9 cellular contexts compared by ENCODE assay signal in genomic region chr3:129226374-129226773, GRCh38. TPM values are rescaled to one million over a fixed set of nuclear protein-coding genes. Genes with fewer than 3 reads are reported as not detected.
A peak's percentile ranks its signal among the peaks of the same experiment; 100 is the strongest.
DNase-seq lines count a peak whose midpoint lies in the region; ATAC-seq and TF ChIP-seq lines count a peak whose summit lies in the region.
"Had no signal": no experiment of that assay in that cellular context is flagged by ENCODE, and none has a peak within 500 bp of the region (broad histone marks: within the 10 kb centered on the region; RNA-seq: fewer than 3 reads in every experiment).

No MANE protein-coding gene starts in this region.

- H3K36me3 ChIP-seq in stomach (no peaks in the 10 kb centered on the region), Karpas-422 (ENCODE audit: insufficient read depth, low read length) (no peaks in the 10 kb centered on the region), OCI-LY7 (ENCODE audit: insufficient read depth, low read length) (no peaks in the 10 kb centered on the region)

- POLR2A ChIA-PET in WTC11 (lab: Charles Lee): no interaction called here
- POLR2A ChIA-PET in OCI-LY7 (lab: Charles Lee): interaction anchor here (3.6 kb wide), 1 partner anchor 40 kb away, joined by 10 read pairs; no protein-coding TSS in a partner anchor

- H3K4me1 ChIP-seq in stomach (peaks cover 17 to 51% (median 31%) of the 10 kb centered on the region in 4 donors), Karpas-422 (ENCODE audit: low read length) (peaks cover 4% of the 10 kb centered on the region; the same call in 1 of the 2 replicates), OCI-LY7 (ENCODE audit: insufficient read depth, low read length, poor library complexity, severe bottlenecking) (peaks cover 47% of the 10 kb centered on the region)

- intact Hi-C loops in cardiac septum (cut with DNase I) (loop anchor here (5.0 kb wide), 1 partner anchor 44 kb away; the partner anchor contains the start of gene CNBP), stomach (cut with DNase I; ENCODE audit: low total_unique reads) (no loop called here), OCI-LY7 (cut with micrococcal nuclease; ENCODE audit: unreplicated experiment) (no loop called here)

- 44 to 74% (median 69%) methylated on average over 6 of the region's 6 CpGs for WGBS in stomach, 5 donors

- H3K9me2 ChIP-seq in Karpas-422 (replicated peaks; ENCODE audit: insufficient read depth, low read length) (no peaks in the 10 kb centered on the region), OCI-LY7 (ENCODE audit: insufficient read depth, low read length) (no peaks in the 10 kb centered on the region)

- H3K9ac ChIP-seq in Karpas-422 (ENCODE audit: low read length): no peak overlapping the region

- no peak for TF ChIP-seq EP300 in stomach (IDR thresholded peaks at IDR 0.05)

- peaks cover 53% of the 10 kb centered on the region for H3K4me1 Mint-ChIP-seq in T-helper 2 cell treated with Interferon-gamma antibody and Interleukin-4, amounts not matched to agents 5 μg/mL and 100 μg/mL, for 36 hours (ENCODE audit: low read depth)
- peaks cover 24% of the 10 kb centered on the region for H3K4me1 Mint-ChIP-seq in WTC11

- no peaks in the 10 kb centered on the region for H3K9me3 Mint-ChIP-seq in T-helper 2 cell treated with Interferon-gamma antibody and Interleukin-4, amounts not matched to agents 5 μg/mL and 100 μg/mL, for 36 hours
- no peaks in the 10 kb centered on the region for H3K9me3 Mint-ChIP-seq in WTC11

- no TSS peak for BruUV-seq in OCI-LY7 (replicated peaks; lab: Mats Ljungman, UMichigan)

- no peak overlapping the region for H2AFZ ChIP-seq in Karpas-422 (ENCODE audit: low read length)
- no peak overlapping the region for H2AFZ ChIP-seq in OCI-LY7 (ENCODE audit: low read length)

- H3K4me3 Mint-ChIP-seq in T-helper 2 cell treated with Interferon-gamma antibody and Interleukin-4, amounts not matched to agents 5 μg/mL and 100 μg/mL, for 36 hours: peak overlapping the region; percentile 61
- no peak overlapping the region for H3K4me3 Mint-ChIP-seq in WTC11

- H3K4me2 ChIP-seq in Karpas-422 (ENCODE audit: low read depth, low read length, poor library complexity, severe bottlenecking) (no peak overlapping the region), OCI-LY7 (ENCODE audit: low read length) (no peak overlapping the region)

- CTCF ChIA-PET in WTC11 (lab: Charles Lee): no interaction called here
- CTCF ChIA-PET in OCI-LY7 (lab: Charles Lee; ENCODE audit: unreplicated experiment): no interaction called here

- peak overlapping the region; percentile 91 for H3K27ac Mint-ChIP-seq in T-helper 2 cell treated with Interferon-gamma antibody and Interleukin-4, amounts not matched to agents 5 μg/mL and 100 μg/mL, for 36 hours
- H3K27ac Mint-ChIP-seq in WTC11: no peak overlapping the region

- no peak for TF ChIP-seq POLR2A in stomach (IDR thresholded peaks at IDR 0.05)

- H3K27me3 Mint-ChIP-seq in T-helper 2 cell treated with Interferon-gamma antibody and Interleukin-4, amounts not matched to agents 5 μg/mL and 100 μg/mL, for 36 hours (ENCODE audit: low read depth): no peaks in the 10 kb centered on the region
- H3K27me3 Mint-ChIP-seq in WTC11 (ENCODE audit: low read depth): no peaks in the 10 kb centered on the region; the same call in 1 of the 2 replicates

- H3K27ac ChIP-seq in stomach (peak overlapping the region; percentile 24 to 88 (median 79)), Karpas-422 (ENCODE audit: low read length) (no peak overlapping the region), OCI-LY7 (ENCODE audit: low read depth, low read length, poor library complexity, severe bottlenecking) (no peak overlapping the region)

- H3K9me3 ChIP-seq in stomach (no peaks in the 10 kb centered on the region), Karpas-422 (ENCODE audit: low read length) (no peaks in the 10 kb centered on the region), OCI-LY7 (ENCODE audit: low read length) (no peaks in the 10 kb centered on the region)

- H3K27me3 ChIP-seq in stomach: no peaks in the 10 kb centered on the region
- no peaks in the 10 kb centered on the region for H3K27me3 ChIP-seq in Karpas-422 (ENCODE audit: low read length)

- H4K20me1 ChIP-seq in Karpas-422 (ENCODE audit: insufficient read depth, low read depth, low read length) (no peaks in the 10 kb centered on the region), OCI-LY7 (ENCODE audit: insufficient read depth, low read length) (no peaks in the 10 kb centered on the region)

- peaks cover 2% of the 10 kb centered on the region for H3K36me3 Mint-ChIP-seq in T-helper 2 cell treated with Interferon-gamma antibody and Interleukin-4, amounts not matched to agents 5 μg/mL and 100 μg/mL, for 36 hours (ENCODE audit: low read depth)
- no peaks in the 10 kb centered on the region for H3K36me3 Mint-ChIP-seq in WTC11

- no peak overlapping the region for H3K4me3 ChIP-seq in HFF-Myc (replicated peaks; ENCODE audit: low read depth, low read length)
- no peak overlapping the region for H3K4me3 ChIP-seq in stomach
- H3K4me3 ChIP-seq in Karpas-422 (ENCODE audit: low read length): no peak overlapping the region
- no peak overlapping the region for H3K4me3 ChIP-seq in OCI-LY7 (ENCODE audit: low read depth, low read length, poor library complexity, severe bottlenecking)

- no peaks in the 10 kb centered on the region for H3K79me2 ChIP-seq in Karpas-422 (ENCODE audit: low read length)
- no peaks in the 10 kb centered on the region for H3K79me2 ChIP-seq in OCI-LY7 (ENCODE audit: insufficient read depth, low read depth, low read length)

- TF ChIP-seq CTCF in HFF-Myc (IDR thresholded peaks at IDR 0.05; ENCODE audit: low read depth, low read length, missing control alignments) (no peak), stomach (IDR thresholded peaks at IDR 0.05) (no peak), WTC11 (IDR thresholded peaks at IDR 0.05) (no peak), OCI-LY7 (conservative IDR thresholded peaks at IDR 0.05; ENCODE audit: low read length) (no peak)

- DNase-seq in HFF-Myc (ENCODE audit: extremely low read depth, low read depth): peak; percentile 66
- DNase-seq in T-helper 2 cell treated with Interferon-gamma antibody and Interleukin-4, amounts not matched to agents 5 μg/mL and 100 μg/mL, for 36 hours (ENCODE audit: low spot score): peak; percentile 46
- peak; percentile 93 for DNase-seq in cardiac septum (ENCODE audit: low spot score)
- DNase-seq in stomach: peak; percentile 65
- no peak for DNase-seq in Karpas-422
- DNase-seq in WTC11 (ENCODE audit: low spot score): no peak
- no peak for DNase-seq in OCI-LY7 (ENCODE audit: low spot score)
- no peak for DNase-seq in NCI-H1092 treated with DMSO at 0.1 percent for 48 hours (lab: John Stamatoyannopoulos, UW)
- DNase-seq: NCI-H1930 had no signal

- ATAC-seq in WTC11: no peak

TF ChIP-seq in WTC11, 78 proteins besides CTCF, POLR2A, EP300 and RAD21 (continues in another document):
- TF ChIP-seq ELF4 (CRISPR knock-in tag; IDR thresholded peaks at IDR 0.05; ENCODE audit: low read depth) (no peak), SMAD3 (CRISPR knock-in tag; IDR thresholded peaks at IDR 0.05; ENCODE audit: borderline replicate concordance) (no peak), EMX1 (CRISPR knock-in tag; IDR thresholded peaks at IDR 0.05) (no peak), ATF2 (CRISPR knock-in tag; IDR thresholded peaks at IDR 0.05; ENCODE audit: borderline replicate concordance, low read depth) (no peak)

RNA-seq across cellular contexts. Expression of gene COPG1, which starts 23.0 kb away (rescaled TPM):
- total RNA-seq in cardiac septum: 122 TPM
- total RNA-seq in stomach: 100 to 1,000 TPM in 4 of 5 donors, 10 to 100 TPM in 1; 38.5 to 356 (median 114) TPM
- polyA plus RNA-seq in stomach: 100 to 1,000 TPM in 1 of 3 donors, 10 to 100 TPM in 2; 79.8 to 113 (median 88.7) TPM
- 88.1 and 108 TPM in 2 replicates for total RNA-seq in Karpas-422 (2014; rRNA removed; shearing (Covaris generic); ENCODE audit: low replicate concordance)
- total RNA-seq in WTC11 (2021): 121 to 132 TPM (median 129 TPM) in 3 replicates
- 91.9 and 135 TPM in 2 replicates for total RNA-seq in OCI-LY7 (2014; rRNA removed; shearing (Covaris generic))
- total RNA-seq in OCI-LY7 (2022): 174 and 182 TPM in 2 replicates

RNA-seq across cellular contexts. Expression of gene CNBP, which starts 42.7 kb away (rescaled TPM):
- total RNA-seq in cardiac septum (458 TPM), stomach (100 to 1,000 TPM; 185 to 399 (median 202) TPM), WTC11 (2021) (329 to 390 TPM (median 380 TPM) in 3 replicates), OCI-LY7 (2022) (322 and 324 TPM in 2 replicates)
- polyA plus RNA-seq in stomach: 100 to 1,000 TPM; 315 to 537 (median 323) TPM
- 276 and 277 TPM in 2 replicates for total RNA-seq in Karpas-422 (2014; rRNA removed; shearing (Covaris generic); ENCODE audit: low replicate concordance)
- total RNA-seq in OCI-LY7 (2014; rRNA removed; shearing (Covaris generic)): 336 and 350 TPM in 2 replicates

RNA-seq across cellular contexts. Expression of gene HMCES, which starts 52.3 kb away (rescaled TPM):
- total RNA-seq in cardiac septum (32.9 TPM), stomach (10 to 100 TPM; 19.1 to 80.5 (median 26.8) TPM), WTC11 (2021) (44.0 to 49.5 TPM (median 47.7 TPM) in 3 replicates), OCI-LY7 (2022) (287 and 320 TPM in 2 replicates)
- polyA plus RNA-seq in stomach: 10 to 100 TPM; 16.4 to 37.4 (median 22.5) TPM
- total RNA-seq in Karpas-422 (2014; rRNA removed; shearing (Covaris generic); ENCODE audit: low replicate concordance): 169 and 275 TPM in 2 replicates
- 90.6 and 104 TPM in 2 replicates for total RNA-seq in OCI-LY7 (2014; rRNA removed; shearing (Covaris generic))

Comparison
In these comparisons a context has a peak if more than half of its experiments do, and no peak if none do; other contexts are left out.
1. DNase-seq: peak in HFF-Myc (single experiment), T-helper 2 cell treated with Interferon-gamma antibody and Interleukin-4, amounts not matched to agents 5 μg/mL and 100 μg/mL, for 36 hours (single experiment), cardiac septum (single experiment) and stomach (single experiment); none in Karpas-422 (single experiment), WTC11 (single experiment), OCI-LY7 (single experiment) and NCI-H1092 treated with DMSO at 0.1 percent for 48 hours (single experiment).
2. H3K27ac ChIP-seq: peak in stomach (5 of 5); none in Karpas-422 (single experiment) and OCI-LY7 (single experiment).